8 cellular contexts compared by ENCODE assay signal in genomic region chr20:59032713-59033059, GRCh38. TPM values are rescaled to one million over a fixed set of nuclear protein-coding genes. Genes with fewer than 3 reads are reported as not detected.
DNase-seq lines count a peak whose midpoint lies in the region; ATAC-seq and TF ChIP-seq lines count a peak whose summit lies in the region.

No MANE protein-coding gene starts in this region.

- H3K27ac ChIP-seq in brain microvascular endothelial cell: peak overlapping the region; percentile 50
- peak overlapping the region; percentile 92 for H3K27ac ChIP-seq in lower lobe of right lung
- H3K27ac ChIP-seq in urinary bladder (ENCODE audit: low read depth): peak overlapping the region; percentile 90

- TF ChIP-seq CTCF in GM12875 (IDR thresholded peaks at IDR 0.05; ENCODE audit: borderline replicate concordance, insufficient read depth, low read depth, low read length) (no peak), brain microvascular endothelial cell (IDR thresholded peaks at IDR 0.05; ENCODE audit: low read depth, low read length, missing control alignments) (peak; percentile 46), lower lobe of right lung (IDR thresholded peaks at IDR 0.05) (peak; percentile 22)

- H3K27me3 ChIP-seq in brain microvascular endothelial cell (replicated peaks) (no peaks in the 10 kb centered on the region), lower lobe of right lung (ENCODE audit: low read depth) (no peaks in the 10 kb centered on the region)

- peak; percentile 57 for DNase-seq in A172 (ENCODE audit: low spot score)
- peak; percentile 16 for DNase-seq in NCI-H226
- DNase-seq in brain microvascular endothelial cell: no peak
- DNase-seq in lower lobe of right lung: no peak
- no peak for DNase-seq in stimulated activated CD4-positive, alpha-beta T cell treated with anti-CD3 and anti-CD28 coated beads, Interleukin-4, amount 100 ng/mL, for 24 hours

- intact Hi-C loops in lower lobe of right lung (cut with DNase I): no loop called here

- H3K9me3 ChIP-seq in lower lobe of right lung: no peaks in the 10 kb centered on the region

- H3K36me3 ChIP-seq in brain microvascular endothelial cell (replicated peaks): peaks cover 38% of the 10 kb centered on the region
- H3K36me3 ChIP-seq in lower lobe of right lung: peaks cover 63% of the 10 kb centered on the region
- peaks cover 2% of the 10 kb centered on the region for H3K36me3 ChIP-seq in urinary bladder (ENCODE audit: insufficient read depth)

- ATAC-seq in lower lobe of right lung: peak in 1 of 2 donors; percentile 8
- no peak for ATAC-seq in GM18498 (IDR thresholded peaks at IDR 0.05; ENCODE audit: unreplicated experiment)

- H3K4me1 ChIP-seq in lower lobe of right lung: peaks cover 45% of the 10 kb centered on the region
- H3K4me1 ChIP-seq in urinary bladder (ENCODE audit: insufficient read depth): peaks cover 2% of the 10 kb centered on the region

- peak overlapping the region; percentile 52 for H3K4me3 ChIP-seq in GM12875 (ENCODE audit: low read depth, low read length)
- peak overlapping the region; percentile 72 for H3K4me3 ChIP-seq in brain microvascular endothelial cell (ENCODE audit: low read depth, low read length)
- H3K4me3 ChIP-seq in lower lobe of right lung: peak overlapping the region; percentile 86
- H3K4me3 ChIP-seq in urinary bladder (ENCODE audit: low read depth, low read length): peak overlapping the region; percentile 72

- WGBS in urinary bladder: under 1% methylated on average over 13 of the region's 13 CpGs

- in situ Hi-C loops in brain microvascular endothelial cell (cut with HindIII; ENCODE audit: low pct_ligation_motif_present, low sequenced_read_pairs): no loop called here

RNA-seq across cellular contexts. Expression of gene ATP5F1E, which starts 0.6 kb away (rescaled TPM):
- total RNA-seq in A172 (2014; rRNA removed; shearing (Covaris generic)): 37.0 and 41.4 TPM in 2 replicates
- total RNA-seq in lower lobe of right lung (73.8 TPM), urinary bladder (26.8 TPM)
- 50.7 TPM for polyA plus RNA-seq in urinary bladder

RNA-seq across cellular contexts. Expression of gene PRELID3B, which starts 9.9 kb away (rescaled TPM):
- total RNA-seq in A172 (2014; rRNA removed; shearing (Covaris generic)): 152 and 196 TPM in 2 replicates
- 43.0 TPM for total RNA-seq in lower lobe of right lung
- total RNA-seq in urinary bladder: 57.2 TPM
- 26.7 TPM for polyA plus RNA-seq in urinary bladder

RNA-seq across cellular contexts. Expression of gene TUBB1, which starts 13.5 kb away (rescaled TPM):
- total RNA-seq in A172 (2014; rRNA removed; shearing (Covaris generic)): 0.36 and 0.64 TPM in 2 replicates
- total RNA-seq in lower lobe of right lung (6.5 TPM), urinary bladder (0.58 TPM)
- polyA plus RNA-seq in urinary bladder: 0.05 TPM

RNA-seq across cellular contexts. Expression of gene CTSZ, which starts 25.6 kb away (rescaled TPM):
- 228 and 320 TPM in 2 replicates for total RNA-seq in A172 (2014; rRNA removed; shearing (Covaris generic))
- total RNA-seq in lower lobe of right lung (533 TPM), urinary bladder (55.1 TPM)
- polyA plus RNA-seq in urinary bladder: 165 TPM

RNA-seq across cellular contexts. Expression of gene NELFCD, which starts 51.6 kb away (rescaled TPM):
- total RNA-seq in A172 (2014; rRNA removed; shearing (Covaris generic)): 81.4 and 102 TPM in 2 replicates
- total RNA-seq in lower lobe of right lung (54.1 TPM), urinary bladder (40.6 TPM)
- 42.7 TPM for polyA plus RNA-seq in urinary bladder

Comparison
In these comparisons a context has a peak if more than half of its experiments do, and no peak if none do; other contexts are left out.
1. DNase-seq: peak in A172 (single experiment) and NCI-H226 (single experiment); none in brain microvascular endothelial cell (single experiment), lower lobe of right lung (single experiment) and stimulated activated CD4-positive, alpha-beta T cell treated with anti-CD3 and anti-CD28 coated beads, Interleukin-4, amount 100 ng/mL, for 24 hours (single experiment).
2. Peak in every context shown above with its lines, with median percentiles within 50 percentile points of each other: H3K4me3 ChIP-seq and H3K27ac ChIP-seq.